ENCODE assay signal across 23 cellular contexts in genomic region chr10:74539317-74539716, GRCh38.
"Had no signal": no experiment of that assay in that cellular context is flagged by ENCODE, and none has a peak within 500 bp of the region (broad histone marks: within the 10 kb centered on the region; RNA-seq: fewer than 3 reads in every experiment).

No MANE protein-coding gene starts in this region.

- H3K27ac Mint-ChIP-seq: immature natural killer cell; naive thymus-derived CD4-positive, alpha-beta T cell had no signal

- DNase-seq: dermis blood vessel endothelial cell; dorsolateral prefrontal cortex; effector CD4-positive, alpha-beta T cell; effector memory CD4-positive, alpha-beta T cell; foreskin keratinocyte; glutamatergic neuron; head of caudate nucleus; heart right ventricle; hippocampal formation; immature natural killer cell; islet precursor cell; kidney; kidney glomerular epithelial cell; left colon; left ventricle myocardium inferior; lower lobe of right lung; mesenchymal stem cell; midbrain; naive thymus-derived CD4-positive, alpha-beta T cell had no signal

- H3K9me3 Mint-ChIP-seq: immature natural killer cell had no signal

- H3K4me3 Mint-ChIP-seq: immature natural killer cell; naive thymus-derived CD4-positive, alpha-beta T cell had no signal

- H3K4me1 ChIP-seq: gastroesophageal sphincter, lower lobe of right lung had no signal

- ATAC-seq: foreskin keratinocyte; gastroesophageal sphincter; heart right ventricle; left colon; left lobe of liver; lower lobe of right lung; naive thymus-derived CD4-positive, alpha-beta T cell had no signal

- H3K27ac ChIP-seq: coronary artery, dorsolateral prefrontal cortex, esophagus muscularis mucosa, foreskin keratinocyte, gastroesophageal sphincter, heart right ventricle, left ventricle myocardium inferior, lower lobe of right lung had no signal

- H3K27me3 ChIP-seq: dorsolateral prefrontal cortex, esophagus muscularis mucosa, foreskin keratinocyte, gastroesophageal sphincter, heart right ventricle had no signal

- H3K36me3 Mint-ChIP-seq: immature natural killer cell had no signal

- H3K4me3 ChIP-seq: coronary artery, dorsolateral prefrontal cortex, esophagus muscularis mucosa, gastroesophageal sphincter, heart right ventricle, left ventricle myocardium inferior, lower lobe of right lung had no signal

- H3K27me3 Mint-ChIP-seq: naive thymus-derived CD4-positive, alpha-beta T cell had no signal

- H3K36me3 ChIP-seq: esophagus muscularis mucosa, gastroesophageal sphincter, heart right ventricle, left ventricle myocardium inferior, lower lobe of right lung had no signal

- H3K9me3 ChIP-seq: esophagus muscularis mucosa, gastroesophageal sphincter, heart right ventricle, left ventricle myocardium inferior, lower lobe of right lung had no signal
